Comparison of ENCODE assay signal across 2 cellular contexts in the genomic region with DNA sequence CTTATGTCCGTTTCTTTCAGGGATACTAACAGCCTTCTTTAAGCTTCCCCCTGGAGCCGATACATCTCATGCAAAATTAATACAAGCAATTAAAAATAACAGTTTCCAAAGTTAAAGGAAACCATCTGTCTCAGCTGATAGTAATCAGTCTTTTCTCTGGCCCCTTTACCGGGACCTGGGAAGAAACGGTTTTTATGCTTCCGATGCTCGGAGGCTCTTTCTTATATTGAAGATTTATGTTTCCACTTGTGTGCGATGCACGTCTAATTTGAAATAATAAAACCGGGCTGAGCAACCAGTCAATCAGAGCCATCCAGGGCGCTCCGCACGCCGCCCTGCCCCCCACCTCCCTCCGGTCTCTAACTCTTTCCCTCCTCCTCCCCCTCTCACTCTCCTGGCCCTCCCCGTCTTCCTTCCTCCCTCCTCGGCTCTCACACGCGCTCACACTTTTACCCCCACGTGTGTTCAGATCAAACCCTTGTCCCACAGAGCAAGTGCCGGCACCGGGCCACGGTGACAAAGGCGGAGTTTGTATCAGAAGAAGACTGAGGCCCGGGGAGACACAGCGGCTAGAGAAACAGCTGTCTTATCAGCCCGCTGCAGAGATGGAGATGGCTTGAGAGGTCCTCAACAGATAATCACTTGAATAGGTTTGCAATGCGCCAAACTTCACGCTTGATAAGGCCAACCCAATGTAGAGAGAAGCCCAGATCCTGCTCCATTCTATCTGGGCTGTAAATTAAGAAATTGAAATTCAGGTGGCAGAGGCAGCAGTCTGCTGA.
TF ChIP-seq lines count a peak whose summit lies in the region.

No MANE protein-coding gene starts in this region.

TF ChIP-seq in H1, 55 proteins besides CTCF, POLR2A, EP300 and RAD21:
- TF ChIP-seq RNF2 (IDR thresholded peaks at IDR 0.05; ENCODE audit: borderline replicate concordance, low read depth, low read length, missing control alignments, poor library complexity, severe bottlenecking) (peak; percentile 86), GTF2F1 (IDR thresholded peaks at IDR 0.05; ENCODE audit: borderline replicate concordance, low read depth, low read length) (no peak), KDM4A (IDR thresholded peaks at IDR 0.05; ENCODE audit: low read depth, low read length, severe bottlenecking) (peak; percentile 55), KDM5A (IDR thresholded peaks at IDR 0.05; ENCODE audit: low read length) (no peak), ZNF274 (IDR thresholded peaks at IDR 0.05; ENCODE audit: borderline replicate concordance, extremely low read depth, low read length) (no peak), CTBP2 (IDR thresholded peaks at IDR 0.05; ENCODE audit: borderline replicate concordance, insufficient read depth, insufficient read length, low read length) (peak; percentile 85), ASH2L (IDR thresholded peaks at IDR 0.05; ENCODE audit: low read length) (peak; percentile 88), SAP30 (IDR thresholded peaks at IDR 0.05; ENCODE audit: insufficient read depth, insufficient replicate concordance, low read length) (no peak)
- TF ChIP-seq, protein P1, sequence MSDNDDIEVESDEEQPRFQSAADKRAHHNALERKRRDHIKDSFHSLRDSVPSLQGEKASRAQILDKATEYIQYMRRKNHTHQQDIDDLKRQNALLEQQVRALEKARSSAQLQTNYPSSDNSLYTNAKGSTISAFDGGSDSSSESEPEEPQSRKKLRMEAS (IDR thresholded peaks at IDR 0.05): peak; percentile 64
- TF ChIP-seq, protein P2, sequence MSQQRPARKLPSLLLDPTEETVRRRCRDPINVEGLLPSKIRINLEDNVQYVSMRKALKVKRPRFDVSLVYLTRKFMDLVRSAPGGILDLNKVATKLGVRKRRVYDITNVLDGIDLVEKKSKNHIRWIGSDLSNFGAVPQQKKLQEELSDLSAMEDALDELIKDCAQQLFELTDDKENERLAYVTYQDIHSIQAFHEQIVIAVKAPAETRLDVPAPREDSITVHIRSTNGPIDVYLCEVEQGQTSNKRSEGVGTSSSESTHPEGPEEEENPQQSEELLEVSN (IDR thresholded peaks at IDR 0.05): peak; percentile 22; the same call in 1 of the 2 replicates

TF ChIP-seq in neural cell, 6 proteins besides CTCF, POLR2A, EP300 and RAD21:
- TF ChIP-seq POLR2AphosphoS5 (IDR thresholded peaks at IDR 0.05) (peak; percentile 47), TAF1 (IDR thresholded peaks at IDR 0.05; ENCODE audit: low read depth) (no peak)
